20 cellular contexts compared by ENCODE assay signal in genomic region chr6:52513464-52513863, GRCh38.
DNase-seq lines count a peak whose midpoint lies in the region; ATAC-seq, FAIRE-seq and TF ChIP-seq lines count a peak whose summit lies in the region.
"Had no signal": no experiment of that assay in that cellular context is flagged by ENCODE, and none has a peak within 500 bp of the region (broad histone marks: within the 10 kb centered on the region; RNA-seq: fewer than 3 reads in every experiment).

No MANE protein-coding gene starts in this region.

- H4K20me1 ChIP-seq in astrocyte (ENCODE audit: insufficient read depth, low read length) = no peaks in the 10 kb centered on the region

- 52% methylated on average over 2 of the region's 2 CpGs for WGBS in suprapubic skin

- H3K4me3 Mint-ChIP-seq in astrocyte (ENCODE audit: unreplicated experiment) = no peak overlapping the region
- H3K4me3 Mint-ChIP-seq: activated T-helper 1 cell treated with anti-CD3 and anti-CD28 coated beads, Interleukin-12 subunit alpha, Interleukin-12 subunit beta, Interleukin-2, Interleukin-4 antibody, amounts not matched to agents 30 ng/mL and 10 ng/mL and 1 ng/mL, durations not matched to agents 14 hours and 24 hours and 36 hours had no signal

- H3K9me3 Mint-ChIP-seq in astrocyte (ENCODE audit: unreplicated experiment) = no peaks in the 10 kb centered on the region
- H3K9me3 Mint-ChIP-seq: activated T-helper 1 cell treated with anti-CD3 and anti-CD28 coated beads, Interleukin-12 subunit alpha, Interleukin-12 subunit beta, Interleukin-2, Interleukin-4 antibody, amounts not matched to agents 30 ng/mL and 10 ng/mL and 1 ng/mL, durations not matched to agents 14 hours and 24 hours and 36 hours had no signal

- FAIRE-seq in astrocyte (lab: Jason Lieb, UNC) (no peak), kidney (lab: Jason Lieb, UNC) (no peak)

- peaks cover 86% of the 10 kb centered on the region for H3K4me1 ChIP-seq in astrocyte (ENCODE audit: insufficient read depth, low read length)
- H3K4me1 ChIP-seq in lower lobe of right lung = peaks cover 45% of the 10 kb centered on the region
- peaks cover 61% of the 10 kb centered on the region for H3K4me1 ChIP-seq in suprapubic skin
- peaks cover 0 to 15% of the 10 kb centered on the region in 2 donors for H3K4me1 ChIP-seq in kidney (ENCODE audit: control insufficient read depth in 1 of 2, insufficient read depth in 1 of 2, low read depth in 1 of 2, low read length in 2 of 2)
- H3K4me1 ChIP-seq: colonic mucosa had no signal

- TF ChIP-seq POLR2A in suprapubic skin (IDR thresholded peaks at IDR 0.05) = no peak

- no peak for TF ChIP-seq CTCF in astrocyte (IDR thresholded peaks at IDR 0.05; ENCODE audit: insufficient read depth, low read depth, low read length)
- no peak for TF ChIP-seq CTCF in lower lobe of right lung (IDR thresholded peaks at IDR 0.05)
- TF ChIP-seq CTCF in suprapubic skin (IDR thresholded peaks at IDR 0.05) = no peak
- no peak for TF ChIP-seq CTCF in kidney (IDR thresholded peaks at IDR 0.05; ENCODE audit: borderline replicate concordance, extremely low read depth, insufficient read depth)

- H3K27ac Mint-ChIP-seq in astrocyte (ENCODE audit: unreplicated experiment) = peak overlapping the region; percentile 98
- H3K27ac Mint-ChIP-seq: activated T-helper 1 cell treated with anti-CD3 and anti-CD28 coated beads, Interleukin-12 subunit alpha, Interleukin-12 subunit beta, Interleukin-2, Interleukin-4 antibody, amounts not matched to agents 30 ng/mL and 10 ng/mL and 1 ng/mL, durations not matched to agents 14 hours and 24 hours and 36 hours had no signal

- H3K9me3 ChIP-seq in astrocyte (ENCODE audit: insufficient read depth, low read depth, low read length) = no peaks in the 10 kb centered on the region
- H3K9me3 ChIP-seq in lower lobe of right lung = no peaks in the 10 kb centered on the region
- no peaks in the 10 kb centered on the region for H3K9me3 ChIP-seq in suprapubic skin
- no peaks in the 10 kb centered on the region for H3K9me3 ChIP-seq in kidney (ENCODE audit: control insufficient read depth in 1 of 2, low read length in 2 of 2)
- H3K9me3 ChIP-seq: adrenal gland, colonic mucosa, HAP-1, neutrophil, spleen had no signal

- no peak overlapping the region for H2AFZ ChIP-seq in astrocyte (ENCODE audit: low read depth, low read length)

- H3K27ac ChIP-seq in astrocyte (ENCODE audit: low read depth, low read length) = peak overlapping the region; percentile 93
- peak overlapping the region; percentile 4 for H3K27ac ChIP-seq in lower lobe of right lung
- peak overlapping the region; percentile 83 for H3K27ac ChIP-seq in suprapubic skin
- H3K27ac ChIP-seq in kidney (ENCODE audit: low read depth in 2 of 2, low read length in 2 of 2) = no peak overlapping the region
- H3K27ac ChIP-seq: C4-2B, neutrophil had no signal

- H3K27me3 ChIP-seq in astrocyte (ENCODE audit: insufficient read depth, low read length) = no peaks in the 10 kb centered on the region
- no peaks in the 10 kb centered on the region for H3K27me3 ChIP-seq in lower lobe of right lung (ENCODE audit: low read depth)
- no peaks in the 10 kb centered on the region for H3K27me3 ChIP-seq in suprapubic skin
- H3K27me3 ChIP-seq: adrenal gland, colonic mucosa, neutrophil, spleen had no signal

- no peak overlapping the region for H3K9ac ChIP-seq in astrocyte (ENCODE audit: low read length)
- no peak overlapping the region for H3K9ac ChIP-seq in kidney (ENCODE audit: low read length in 2 of 2)

- H3K36me3 ChIP-seq in astrocyte (ENCODE audit: insufficient read depth, low read length) (peaks cover 52% of the 10 kb centered on the region), lower lobe of right lung (peaks cover 45% of the 10 kb centered on the region), suprapubic skin (peaks cover 17% of the 10 kb centered on the region), kidney (ENCODE audit: control insufficient read depth in 1 of 2, insufficient read depth in 2 of 2, low read length in 2 of 2) (peaks cover 4 to 21% of the 10 kb centered on the region in 2 donors)

- H3K4me1 Mint-ChIP-seq in astrocyte (ENCODE audit: low read depth, unreplicated experiment) = peaks cover 88% of the 10 kb centered on the region

- peaks cover 36% of the 10 kb centered on the region for H3K79me2 ChIP-seq in astrocyte (ENCODE audit: insufficient read depth, low read length)

- no peak for TF ChIP-seq EP300 in suprapubic skin (IDR thresholded peaks at IDR 0.05)

- no peak overlapping the region for H3K4me2 ChIP-seq in astrocyte (ENCODE audit: low read length)

- no peak for ATAC-seq in lower lobe of right lung
- no peak for ATAC-seq in HG03432 (IDR thresholded peaks at IDR 0.05; ENCODE audit: unreplicated experiment)
- ATAC-seq in GM19023 (IDR thresholded peaks at IDR 0.05; ENCODE audit: unreplicated experiment) = no peak

- peaks cover 39% of the 10 kb centered on the region for H3K36me3 Mint-ChIP-seq in astrocyte (ENCODE audit: low read depth, unreplicated experiment)

- H3K4me3 ChIP-seq in astrocyte (ENCODE audit: insufficient read depth, low read depth, low read length) = no peak overlapping the region
- H3K4me3 ChIP-seq in lower lobe of right lung = no peak overlapping the region
- H3K4me3 ChIP-seq in suprapubic skin = no peak overlapping the region
- no peak overlapping the region for H3K4me3 ChIP-seq in kidney (ENCODE audit: low read length in 2 of 2)
- H3K4me3 ChIP-seq: adrenal gland, colonic mucosa, HAP-1, spleen had no signal

- H3K27me3 Mint-ChIP-seq in astrocyte (ENCODE audit: low read depth, unreplicated experiment) = no peaks in the 10 kb centered on the region

- DNase-seq in HUDEP-2 (lab: John Stamatoyannopoulos, UW; ENCODE audit: unreplicated experiment in 76 of 76) (peak in 68 of 76 experiments; percentile 14 to 81 (median 50)), astrocyte (ENCODE audit: low read depth) (no peak), lower lobe of right lung (no peak), suprapubic skin (ENCODE audit: low spot score in 2 of 2) (no peak), DMS79 (lab: John Stamatoyannopoulos, UW) (no peak), kidney (no peak)
- DNase-seq: activated CD4-positive, alpha-beta T cell treated with anti-CD3 and anti-CD28 coated beads, Interleukin-2, amount 50 U/mL, for 4 hours; adrenal gland; colonic mucosa; DND-41; Karpas-422; NCI-H187 treated with DMSO at 0.1 percent for 48 hours; NCI-H774; spleen had no signal

- intact Hi-C loops in lower lobe of right lung (cut with DNase I) = no loop called here
- intact Hi-C loops in kidney (cut with DNase I) = no loop called here

Comparison
In these comparisons a context has a peak if more than half of its experiments do, and no peak if none do; other contexts are left out.
1. DNase-seq: peak in HUDEP-2 (68 of 76); none in astrocyte (single experiment), lower lobe of right lung (single experiment), suprapubic skin (0 of 2), DMS79 (single experiment) and kidney (single experiment).
2. H3K27ac ChIP-seq: peak in astrocyte (single experiment), lower lobe of right lung (single experiment) and suprapubic skin (single experiment); none in kidney (0 of 2).